In the genomic region with DNA sequence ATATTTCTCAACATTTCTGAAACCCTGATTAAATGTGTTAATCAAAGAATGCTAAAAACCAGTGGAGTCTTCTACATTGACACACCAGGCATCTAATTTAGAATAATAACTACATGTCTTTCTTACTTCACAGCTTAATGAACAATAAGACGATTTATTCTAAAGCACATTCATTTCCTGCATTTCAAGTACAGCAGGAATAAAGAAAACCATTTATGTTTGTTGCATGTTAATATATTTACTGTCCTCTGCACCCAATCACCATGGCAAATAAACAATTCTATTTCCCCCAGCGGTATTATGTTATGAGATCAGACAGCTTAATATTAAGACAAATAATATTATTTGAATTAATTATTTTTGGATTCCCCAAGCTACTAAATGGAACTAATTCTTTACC, we compare ENCODE assay signal across 27 cellular contexts.
DNase-seq lines count a peak whose midpoint lies in the region; ATAC-seq and TF ChIP-seq lines count a peak whose summit lies in the region.
"Had no signal": no experiment of that assay in that cellular context is flagged by ENCODE, and none has a peak within 500 bp of the region (broad histone marks: within the 10 kb centered on the region; RNA-seq: fewer than 3 reads in every experiment).

No MANE protein-coding gene starts in this region.

- no peak overlapping the region for H3K4me3 Mint-ChIP-seq in effector memory CD8-positive, alpha-beta T cell
- H3K4me3 Mint-ChIP-seq: CD14-positive monocyte; CD4-positive, alpha-beta memory T cell; CD4-positive, CD25-positive, alpha-beta regulatory T cell; CD8-positive, alpha-beta memory T cell had no signal

- no peak overlapping the region for H3K4me3 ChIP-seq in retinal pigment epithelial cell (ENCODE audit: low read length)
- no peak overlapping the region for H3K4me3 ChIP-seq in A673 (ENCODE audit: low read depth, low read length, poor library complexity, severe bottlenecking)
- H3K4me3 ChIP-seq: A549, BLaER1, GM12878 had no signal

- no peak overlapping the region for H3K27ac ChIP-seq in A673 (ENCODE audit: low read depth, low read length, poor library complexity, severe bottlenecking)
- H3K27ac ChIP-seq: 22Rv1, A549, BLaER1 had no signal

- H3K27ac Mint-ChIP-seq in effector memory CD8-positive, alpha-beta T cell, result no peak overlapping the region
- H3K27ac Mint-ChIP-seq: CD14-positive monocyte; CD4-positive, alpha-beta memory T cell; CD4-positive, CD25-positive, alpha-beta regulatory T cell; CD8-positive, alpha-beta memory T cell had no signal

- H3K4me1 ChIP-seq in A673 (ENCODE audit: insufficient read depth, low read length, poor library complexity, severe bottlenecking), result peaks cover 3% of the 10 kb centered on the region
- H3K4me1 ChIP-seq: A549, BE2C, BLaER1, Caco-2 had no signal

- peak; percentile 28 for DNase-seq in NCI-H2171 treated with DMSO at 0.1 percent for 48 hours (lab: John Stamatoyannopoulos, UW)
- DNase-seq in NCI-H2171 (lab: John Stamatoyannopoulos, UW), result no peak
- peak; percentile 40 for DNase-seq in SK-MEL-5 (ENCODE audit: low read depth, low spot score)
- peak; percentile 21 for DNase-seq in epidermal melanocyte (ENCODE audit: insufficient read length, low spot score)
- peak; percentile 3 for DNase-seq in retinal pigment epithelial cell (ENCODE audit: low read depth)
- no peak for DNase-seq in effector memory CD8-positive, alpha-beta T cell
- no peak for DNase-seq in activated CD4-positive, CD25-positive, alpha-beta regulatory T cell (lab: John Stamatoyannopoulos, UW)
- DNase-seq in A673 (ENCODE audit: low spot score), result no peak
- DNase-seq: ACHN; BE2C; C1 segment of cervical spinal cord; Caco-2; Calu3; CD4-positive, alpha-beta memory T cell; CD4-positive, CD25-positive, alpha-beta regulatory T cell; CD8-positive, alpha-beta memory T cell; DMS 273 treated with DMSO at 0.1 percent for 48 hours; DMS153; DMS53; DMS79; DND-41; EL had no signal

- ATAC-seq in effector memory CD8-positive, alpha-beta T cell (replicated peaks), result no peak
- ATAC-seq: A549, GM12878 had no signal

- POLR2A ChIA-PET in A673 (lab: Charles Lee; ENCODE audit: low non-redundant PET), result no interaction called here

- no peaks in the 10 kb centered on the region for H3K36me3 Mint-ChIP-seq in effector memory CD8-positive, alpha-beta T cell (ENCODE audit: insufficient read depth)
- H3K36me3 Mint-ChIP-seq: CD14-positive monocyte; CD4-positive, alpha-beta memory T cell; CD4-positive, CD25-positive, alpha-beta regulatory T cell had no signal

- H3K27me3 Mint-ChIP-seq in effector memory CD8-positive, alpha-beta T cell, result no peaks in the 10 kb centered on the region
- H3K27me3 Mint-ChIP-seq: CD4-positive, alpha-beta memory T cell; CD4-positive, CD25-positive, alpha-beta regulatory T cell; CD8-positive, alpha-beta memory T cell had no signal

- H3K9me3 ChIP-seq in A673 (ENCODE audit: low read depth, low read length, poor library complexity, severe bottlenecking), result peaks cover 6% of the 10 kb centered on the region
- H3K9me3 ChIP-seq: A549, BE2C, BLaER1, Caco-2 had no signal

- TF ChIP-seq CTCF in retinal pigment epithelial cell (conservative IDR thresholded peaks at IDR 0.05; ENCODE audit: low read depth, low read length) (no peak), A673 (conservative IDR thresholded peaks at IDR 0.05; ENCODE audit: low read depth, low read length) (no peak)

- intact Hi-C loops in A673 (cut with micrococcal nuclease; ENCODE audit: unreplicated experiment), result no loop called here

- in situ Hi-C loops in SK-MEL-5 (cut with HindIII; ENCODE audit: low pct_unique_long_range_greater_than_20kb, low sequenced_read_pairs), result no loop called here

- H3K4me1 Mint-ChIP-seq in effector memory CD8-positive, alpha-beta T cell (ENCODE audit: low read depth in 2 of 2), result no peaks in the 10 kb centered on the region
- H3K4me1 Mint-ChIP-seq: CD14-positive monocyte; CD4-positive, alpha-beta memory T cell; CD4-positive, CD25-positive, alpha-beta regulatory T cell; CD8-positive, alpha-beta memory T cell had no signal

- CTCF ChIA-PET in A673 (lab: Charles Lee), result no interaction called here

- H3K9me3 Mint-ChIP-seq in effector memory CD8-positive, alpha-beta T cell, result peaks cover 4 to 7% of the 10 kb centered on the region in 2 donors

- no peaks in the 10 kb centered on the region for H3K36me3 ChIP-seq in A673 (ENCODE audit: insufficient read depth, low read length, poor library complexity, severe bottlenecking)
- H3K36me3 ChIP-seq: BE2C, BLaER1 had no signal

- no TSS peak for BruUV-seq in A673 (replicated peaks; lab: Mats Ljungman, UMichigan)

- no peaks in the 10 kb centered on the region for H3K27me3 ChIP-seq in A673 (replicated peaks; ENCODE audit: insufficient read depth, low read depth, low read length, poor library complexity)
- H3K27me3 ChIP-seq: BE2C, BLaER1 had no signal

Comparison
In these comparisons a context has a peak if more than half of its experiments do, and no peak if none do; other contexts are left out.
1. DNase-seq: peak in NCI-H2171 treated with DMSO at 0.1 percent for 48 hours (single experiment), SK-MEL-5 (single experiment), epidermal melanocyte (single experiment) and retinal pigment epithelial cell (single experiment); none in NCI-H2171 (single experiment), effector memory CD8-positive, alpha-beta T cell (0 of 3), activated CD4-positive, CD25-positive, alpha-beta regulatory T cell (0 of 4) and A673 (single experiment).